In the genomic region with DNA sequence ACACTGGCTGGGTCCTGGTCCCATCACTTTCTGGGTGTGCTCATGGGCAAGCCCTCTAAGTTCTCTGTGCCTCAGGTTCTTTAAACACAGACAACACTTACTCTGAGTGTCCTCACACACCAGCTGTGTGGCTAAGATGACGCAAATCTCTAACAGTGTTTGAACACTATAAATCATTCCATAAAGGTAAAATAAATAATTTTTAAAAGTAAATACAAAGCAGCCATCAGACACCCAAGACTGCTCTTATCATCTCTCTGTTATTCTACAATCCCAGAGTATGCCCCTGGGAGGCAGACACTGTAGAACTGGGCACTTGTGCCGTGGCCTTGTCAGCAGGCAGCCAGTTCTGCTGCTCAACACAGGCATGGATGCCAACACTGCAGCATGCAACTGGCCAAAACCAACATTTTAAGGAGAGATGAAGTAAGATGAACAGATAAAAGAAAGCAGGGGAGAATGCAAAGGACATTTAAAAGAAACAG, we compare ENCODE assay signal across 23 cellular contexts. TPM values are rescaled to one million over a fixed set of nuclear protein-coding genes. Genes with fewer than 3 reads are reported as not detected.
DNase-seq lines count a peak whose midpoint lies in the region; ATAC-seq and TF ChIP-seq lines count a peak whose summit lies in the region.
"Had no signal": no experiment of that assay in that cellular context is flagged by ENCODE, and none has a peak within 500 bp of the region (broad histone marks: within the 10 kb centered on the region; RNA-seq: fewer than 3 reads in every experiment).

No MANE protein-coding gene starts in this region.

- H3K9me3 Mint-ChIP-seq in natural killer cell treated with Interleukin-12 subunit alpha and Interleukin-12 subunit beta and Interleukin-15 and Interleukin-18, amount 100 ng/mL, for 72 hours, result no peaks in the 10 kb centered on the region
- no peaks in the 10 kb centered on the region for H3K9me3 Mint-ChIP-seq in natural killer cell
- H3K9me3 Mint-ChIP-seq in activated T-cell treated with anti-CD3 and anti-CD28 coated beads, Interleukin-2, amount 50 U/mL, for 4 hours, result no peaks in the 10 kb centered on the region
- H3K9me3 Mint-ChIP-seq: stimulated activated naive CD8-positive, alpha-beta T cell treated with anti-CD3 and anti-CD28 coated beads, Interleukin-15, Interleukin-2, amounts not matched to agents 100 ng/mL and 50 ng/mL, for 24 hours had no signal

- 17% methylated on average over 2 of the region's 2 CpGs for WGBS in prostate gland

- TF ChIP-seq CTCF in natural killer cell (IDR thresholded peaks at IDR 0.05) (no peak), prostate gland (IDR thresholded peaks at IDR 0.05) (peak in 1 of 4 experiments; percentile 24)

- no peaks in the 10 kb centered on the region for H3K4me1 Mint-ChIP-seq in natural killer cell treated with Interleukin-12 subunit alpha and Interleukin-12 subunit beta and Interleukin-15 and Interleukin-18, amount 100 ng/mL, for 72 hours (ENCODE audit: low read depth in 2 of 2)
- H3K4me1 Mint-ChIP-seq in natural killer cell, result no peaks in the 10 kb centered on the region
- no peaks in the 10 kb centered on the region for H3K4me1 Mint-ChIP-seq in activated T-cell treated with anti-CD3 and anti-CD28 coated beads, Interleukin-2, amount 50 U/mL, for 4 hours (ENCODE audit: low read depth)

- POLR2A ChIA-PET in HEK293T (lab: Yijun Ruan, JAX), result no interaction called here

- H3K4me3 ChIP-seq in prostate gland, result no peak overlapping the region
- H3K4me3 ChIP-seq: BLaER1 treated with 17β-estradiol and CSF1 and Interleukin-3, amounts not matched to agents 10 nM and 100 nM; GM23248; lower lobe of right lung; spleen; upper lobe of left lung had no signal

- TF ChIP-seq POLR2A in prostate gland (IDR thresholded peaks at IDR 0.05), result no peak

- H3K4me3 Mint-ChIP-seq in natural killer cell treated with Interleukin-12 subunit alpha and Interleukin-12 subunit beta and Interleukin-15 and Interleukin-18, amount 100 ng/mL, for 72 hours, result no peak overlapping the region
- H3K4me3 Mint-ChIP-seq in natural killer cell, result no peak overlapping the region
- no peak overlapping the region for H3K4me3 Mint-ChIP-seq in activated T-cell treated with anti-CD3 and anti-CD28 coated beads, Interleukin-2, amount 50 U/mL, for 4 hours
- H3K4me3 Mint-ChIP-seq: stimulated activated naive CD8-positive, alpha-beta T cell treated with anti-CD3 and anti-CD28 coated beads, Interleukin-15, Interleukin-2, amounts not matched to agents 100 ng/mL and 50 ng/mL, for 24 hours had no signal

- no peak overlapping the region for H3K27ac Mint-ChIP-seq in natural killer cell treated with Interleukin-12 subunit alpha and Interleukin-12 subunit beta and Interleukin-15 and Interleukin-18, amount 100 ng/mL, for 72 hours
- no peak overlapping the region for H3K27ac Mint-ChIP-seq in natural killer cell
- H3K27ac Mint-ChIP-seq: stimulated activated naive CD8-positive, alpha-beta T cell treated with anti-CD3 and anti-CD28 coated beads, Interleukin-15, Interleukin-2, amounts not matched to agents 100 ng/mL and 50 ng/mL, for 24 hours had no signal

- no peaks in the 10 kb centered on the region for H3K36me3 Mint-ChIP-seq in natural killer cell treated with Interleukin-12 subunit alpha and Interleukin-12 subunit beta and Interleukin-15 and Interleukin-18, amount 100 ng/mL, for 72 hours
- no peaks in the 10 kb centered on the region for H3K36me3 Mint-ChIP-seq in natural killer cell
- no peaks in the 10 kb centered on the region for H3K36me3 Mint-ChIP-seq in activated T-cell treated with anti-CD3 and anti-CD28 coated beads, Interleukin-2, amount 50 U/mL, for 4 hours (ENCODE audit: insufficient read depth)

- ATAC-seq in natural killer cell treated with Interleukin-12 subunit alpha and Interleukin-12 subunit beta and Interleukin-15 and Interleukin-18, amount 100 ng/mL, for 72 hours, result no peak
- ATAC-seq in natural killer cell, result no peak
- no peak for ATAC-seq in activated T-cell treated with anti-CD3 and anti-CD28 coated beads, Interleukin-2, amount 50 U/mL, for 4 hours

- H3K27me3 ChIP-seq in prostate gland (replicated peaks; ENCODE audit: insufficient read depth), result no peaks in the 10 kb centered on the region
- H3K27me3 ChIP-seq: spleen, upper lobe of left lung had no signal

- no peaks in the 10 kb centered on the region for H3K27me3 Mint-ChIP-seq in natural killer cell treated with Interleukin-12 subunit alpha and Interleukin-12 subunit beta and Interleukin-15 and Interleukin-18, amount 100 ng/mL, for 72 hours
- no peaks in the 10 kb centered on the region for H3K27me3 Mint-ChIP-seq in natural killer cell (ENCODE audit: low read depth in 2 of 2)
- no peaks in the 10 kb centered on the region for H3K27me3 Mint-ChIP-seq in activated T-cell treated with anti-CD3 and anti-CD28 coated beads, Interleukin-2, amount 50 U/mL, for 4 hours (ENCODE audit: low read depth)
- H3K27me3 Mint-ChIP-seq: stimulated activated naive CD8-positive, alpha-beta T cell treated with anti-CD3 and anti-CD28 coated beads, Interleukin-15, Interleukin-2, amounts not matched to agents 100 ng/mL and 50 ng/mL, for 24 hours had no signal

- no peaks in the 10 kb centered on the region for H3K36me3 ChIP-seq in prostate gland
- H3K36me3 ChIP-seq: BLaER1 treated with 17β-estradiol and CSF1 and Interleukin-3, amounts not matched to agents 10 nM and 100 nM; lower lobe of right lung; upper lobe of left lung had no signal

- peak; percentile 38 for DNase-seq in natural killer cell treated with Interleukin-12 subunit alpha and Interleukin-12 subunit beta and Interleukin-15 and Interleukin-18, amount 100 ng/mL, for 72 hours (ENCODE audit: low spot score)
- DNase-seq in natural killer cell (no peak), fibroblast of gingiva (ENCODE audit: low read depth) (peak; percentile 33), prostate gland (ENCODE audit: low spot score) (peak; percentile 59), HEK293T (ENCODE audit: extremely low spot score) (no peak), glomerular visceral epithelial cell (ENCODE audit: extremely low spot score) (no peak), activated T-cell treated with anti-CD3 and anti-CD28 coated beads for 4 hours (no peak)
- no peak for DNase-seq in activated T-cell treated with anti-CD3 and anti-CD28 coated beads, Interleukin-2, amount 50 U/mL, for 4 hours
- DNase-seq: activated CD4-positive, alpha-beta T cell treated with anti-CD3 and anti-CD28 coated beads for 48 hours; activated naive CD4-positive, alpha-beta T cell treated with anti-CD3 and anti-CD28 coated beads, Interleukin-2, amount 50 U/mL, for 16 hours; foreskin fibroblast; GM23248; hypothalamus; lower lobe of right lung; NCI-H1436; NCI-H748 treated with DMSO at 0.1 percent for 48 hours; SIG-M5; spleen; stimulated activated CD4-positive, alpha-beta T cell treated with anti-CD3 and anti-CD28 coated beads, Interleukin-4, amount 100 ng/mL, for 1 hour; T-helper 1 cell; upper lobe of left lung had no signal

- H3K27ac ChIP-seq in prostate gland, result peak overlapping the region; percentile 26 to 38
- H3K27ac ChIP-seq: BLaER1 treated with 17β-estradiol and CSF1 and Interleukin-3, amounts not matched to agents 10 nM and 100 nM; GM23248; lower lobe of right lung; spleen; upper lobe of left lung had no signal

- CTCF ChIA-PET in HEK293T (lab: Yijun Ruan, JAX), result no interaction called here

- peaks cover 7% of the 10 kb centered on the region for H3K4me1 ChIP-seq in prostate gland (replicated peaks)

- intact Hi-C loops in natural killer cell (cut with micrococcal nuclease), result no loop called here
- intact Hi-C loops in prostate gland (cut with DNase I), result no loop called here

- H3K9me3 ChIP-seq in prostate gland, result no peaks in the 10 kb centered on the region
- H3K9me3 ChIP-seq: BLaER1 treated with 17β-estradiol and CSF1 and Interleukin-3, amounts not matched to agents 10 nM and 100 nM; lower lobe of right lung; spleen; upper lobe of left lung had no signal

TF ChIP-seq in HEK293T, 16 proteins besides CTCF, POLR2A, EP300 and RAD21:
- TF ChIP-seq FOXA1 (IDR thresholded peaks at IDR 0.05) (no peak), TARDBP (IDR thresholded peaks at IDR 0.05) (no peak)
TF ChIP-seq in HEK293T: peak in this region for 0.

RNA-seq across cellular contexts. Expression of a gene that starts 56.8 kb away (rescaled TPM):
- 100 to 1,000 TPM; 504 to 846 TPM for total RNA-seq in natural killer cell treated with Interleukin-12 subunit alpha and Interleukin-12 subunit beta and Interleukin-15 and Interleukin-18, amount 100 ng/mL, for 72 hours
- total RNA-seq in natural killer cell (1,000 to 10,000 TPM in 1 of 3 donors, 100 to 1,000 TPM in 2; 672 to 1,208 (median 807) TPM), prostate gland (1,000 to 10,000 TPM in 1 of 2 donors, 100 to 1,000 TPM in 1; 693 to 1,360 TPM)
- 1,000 to 10,000 TPM; 1,340 to 1,866 (median 1,663) TPM for total RNA-seq in activated T-cell treated with anti-CD3 and anti-CD28 coated beads, Interleukin-2, amount 50 U/mL, for 4 hours

RNA-seq across cellular contexts. Expression of a gene that starts 56.9 kb away (rescaled TPM):
- 10 to 100 TPM; 12.5 to 27.7 TPM for total RNA-seq in natural killer cell treated with Interleukin-12 subunit alpha and Interleukin-12 subunit beta and Interleukin-15 and Interleukin-18, amount 100 ng/mL, for 72 hours
- total RNA-seq in natural killer cell (10 to 100 TPM; 13.7 to 24.4 (median 14.3) TPM), prostate gland (10 to 100 TPM in 1 of 2 donors, 1 to 10 TPM in 1; 2.8 to 10.5 TPM)
- total RNA-seq in activated T-cell treated with anti-CD3 and anti-CD28 coated beads, Interleukin-2, amount 50 U/mL, for 4 hours, result 1 to 10 TPM; 4.0 to 8.3 (median 6.7) TPM

Comparison
In these comparisons a context has a peak if more than half of its experiments do, and no peak if none do; other contexts are left out.
1. DNase-seq: peak in natural killer cell treated with Interleukin-12 subunit alpha and Interleukin-12 subunit beta and Interleukin-15 and Interleukin-18, amount 100 ng/mL, for 72 hours (single experiment), fibroblast of gingiva (single experiment) and prostate gland (single experiment); none in natural killer cell (single experiment), activated T-cell treated with anti-CD3 and anti-CD28 coated beads, Interleukin-2, amount 50 U/mL, for 4 hours (single experiment), HEK293T (single experiment), glomerular visceral epithelial cell (single experiment) and activated T-cell treated with anti-CD3 and anti-CD28 coated beads for 4 hours (single experiment).